Comparison of ENCODE assay signal across 13 cellular contexts in the genomic region with DNA sequence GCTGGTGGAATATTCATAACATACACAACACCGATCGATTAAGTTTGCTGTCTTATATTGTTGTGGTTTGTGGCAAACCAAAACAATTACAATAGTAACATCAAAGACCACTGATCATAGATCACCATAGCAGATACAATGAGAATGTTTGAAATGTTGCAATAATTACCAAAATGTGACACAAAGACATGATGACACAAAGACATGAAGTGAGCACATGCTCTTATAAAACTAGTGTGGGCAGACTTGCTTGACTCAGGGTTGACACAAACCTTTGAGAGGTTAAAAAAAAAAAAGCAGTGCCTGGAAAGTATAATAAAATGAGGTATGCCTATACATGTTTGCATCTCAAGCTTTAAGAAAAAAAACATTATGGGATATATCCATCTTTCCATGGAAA.
A peak's percentile ranks its signal among the peaks of the same experiment; 100 is the strongest.
DNase-seq lines count a peak whose midpoint lies in the region; ATAC-seq lines count a peak whose summit lies in the region.
"Had no signal": no experiment of that assay in that cellular context is flagged by ENCODE, and none has a peak within 500 bp of the region (broad histone marks: within the 10 kb centered on the region; RNA-seq: fewer than 3 reads in every experiment).

No MANE protein-coding gene starts in this region.

- ATAC-seq in activated T-cell treated with anti-CD3 and anti-CD28 coated beads, Interleukin-2, amount 50 U/mL, for 72 hours (replicated peaks in 1 of 2), result peak; percentile 87 to 89
- ATAC-seq in HG03432 (IDR thresholded peaks at IDR 0.05; ENCODE audit: unreplicated experiment) (peak; percentile 32), HG02642 (IDR thresholded peaks at IDR 0.05; ENCODE audit: poor library complexity, unreplicated experiment) (no peak), GM21390 (IDR thresholded peaks at IDR 0.05; ENCODE audit: unreplicated experiment) (no peak)
- peak; percentile 86 for ATAC-seq in stimulated activated effector memory CD8-positive, alpha-beta T cell treated with anti-CD3 and anti-CD28 coated beads, Interleukin-12 subunit alpha, Interleukin-12 subunit beta, amount 100 ng/mL, for 72 hours
- ATAC-seq: gastroesophageal sphincter, pancreas had no signal

- peaks cover 4 to 18% of the 10 kb centered on the region in 2 donors for H3K36me3 Mint-ChIP-seq in activated T-cell treated with anti-CD3 and anti-CD28 coated beads, Interleukin-2, amount 50 U/mL, for 72 hours (ENCODE audit: insufficient read depth in 2 of 2)
- peaks cover 38% of the 10 kb centered on the region for H3K36me3 Mint-ChIP-seq in activated T-helper 1 cell treated with anti-CD3 and anti-CD28 coated beads, Interleukin-12 subunit alpha, Interleukin-12 subunit beta, Interleukin-2, Interleukin-4 antibody, amounts not matched to agents 30 ng/mL and 10 ng/mL and 1 ng/mL, durations not matched to agents 14 hours and 24 hours and 36 hours (ENCODE audit: low read depth)
- peaks cover 33% of the 10 kb centered on the region for H3K36me3 Mint-ChIP-seq in stimulated activated effector memory CD8-positive, alpha-beta T cell treated with anti-CD3 and anti-CD28 coated beads, Interleukin-12 subunit alpha, Interleukin-12 subunit beta, amount 100 ng/mL, for 72 hours

- peak overlapping the region; percentile 47 to 48 for H3K4me3 Mint-ChIP-seq in activated T-cell treated with anti-CD3 and anti-CD28 coated beads, Interleukin-2, amount 50 U/mL, for 72 hours
- no peak overlapping the region for H3K4me3 Mint-ChIP-seq in activated T-helper 1 cell treated with anti-CD3 and anti-CD28 coated beads, Interleukin-12 subunit alpha, Interleukin-12 subunit beta, Interleukin-2, Interleukin-4 antibody, amounts not matched to agents 30 ng/mL and 10 ng/mL and 1 ng/mL, durations not matched to agents 14 hours and 24 hours and 36 hours
- H3K4me3 Mint-ChIP-seq in stimulated activated effector memory CD8-positive, alpha-beta T cell treated with anti-CD3 and anti-CD28 coated beads, Interleukin-12 subunit alpha, Interleukin-12 subunit beta, amount 100 ng/mL, for 72 hours, result no peak overlapping the region
- H3K4me3 Mint-ChIP-seq: HFFc6, mesothelial cell of epicardium had no signal

- peak overlapping the region; percentile 79 for H3K27ac Mint-ChIP-seq in activated T-cell treated with anti-CD3 and anti-CD28 coated beads, Interleukin-2, amount 50 U/mL, for 72 hours
- peak overlapping the region; percentile 59 for H3K27ac Mint-ChIP-seq in activated T-helper 1 cell treated with anti-CD3 and anti-CD28 coated beads, Interleukin-12 subunit alpha, Interleukin-12 subunit beta, Interleukin-2, Interleukin-4 antibody, amounts not matched to agents 30 ng/mL and 10 ng/mL and 1 ng/mL, durations not matched to agents 14 hours and 24 hours and 36 hours
- peak overlapping the region; percentile 56 for H3K27ac Mint-ChIP-seq in stimulated activated effector memory CD8-positive, alpha-beta T cell treated with anti-CD3 and anti-CD28 coated beads, Interleukin-12 subunit alpha, Interleukin-12 subunit beta, amount 100 ng/mL, for 72 hours
- H3K27ac Mint-ChIP-seq: HFFc6 had no signal

- no peaks in the 10 kb centered on the region for H3K9me3 Mint-ChIP-seq in activated T-cell treated with anti-CD3 and anti-CD28 coated beads, Interleukin-2, amount 50 U/mL, for 72 hours
- H3K9me3 Mint-ChIP-seq in activated T-helper 1 cell treated with anti-CD3 and anti-CD28 coated beads, Interleukin-12 subunit alpha, Interleukin-12 subunit beta, Interleukin-2, Interleukin-4 antibody, amounts not matched to agents 30 ng/mL and 10 ng/mL and 1 ng/mL, durations not matched to agents 14 hours and 24 hours and 36 hours, result no peaks in the 10 kb centered on the region
- H3K9me3 Mint-ChIP-seq in stimulated activated effector memory CD8-positive, alpha-beta T cell treated with anti-CD3 and anti-CD28 coated beads, Interleukin-12 subunit alpha, Interleukin-12 subunit beta, amount 100 ng/mL, for 72 hours, result no peaks in the 10 kb centered on the region
- H3K9me3 Mint-ChIP-seq: HFFc6 had no signal

- intact Hi-C loops in activated T-helper 1 cell treated with anti-CD3 and anti-CD28 coated beads, Interleukin-12 subunit alpha, Interleukin-12 subunit beta, Interleukin-2, Interleukin-4 antibody, amounts not matched to agents 30 ng/mL and 10 ng/mL and 1 ng/mL, durations not matched to agents 14 hours and 24 hours and 36 hours (cut with micrococcal nuclease), result loop anchor here (1.0 to 10.0 kb wide), 4 partner anchors 25 to 433 kb away; a partner anchor contains a TSS

- H3K27me3 Mint-ChIP-seq in activated T-cell treated with anti-CD3 and anti-CD28 coated beads, Interleukin-2, amount 50 U/mL, for 72 hours (ENCODE audit: low read depth), result no peaks in the 10 kb centered on the region
- H3K27me3 Mint-ChIP-seq in activated T-helper 1 cell treated with anti-CD3 and anti-CD28 coated beads, Interleukin-12 subunit alpha, Interleukin-12 subunit beta, Interleukin-2, Interleukin-4 antibody, amounts not matched to agents 30 ng/mL and 10 ng/mL and 1 ng/mL, durations not matched to agents 14 hours and 24 hours and 36 hours (ENCODE audit: insufficient read depth), result peaks cover 1% of the 10 kb centered on the region

- H3K4me1 Mint-ChIP-seq in activated T-cell treated with anti-CD3 and anti-CD28 coated beads, Interleukin-2, amount 50 U/mL, for 72 hours (ENCODE audit: low read depth), result peaks cover 46% of the 10 kb centered on the region
- peaks cover 21% of the 10 kb centered on the region for H3K4me1 Mint-ChIP-seq in activated T-helper 1 cell treated with anti-CD3 and anti-CD28 coated beads, Interleukin-12 subunit alpha, Interleukin-12 subunit beta, Interleukin-2, Interleukin-4 antibody, amounts not matched to agents 30 ng/mL and 10 ng/mL and 1 ng/mL, durations not matched to agents 14 hours and 24 hours and 36 hours (ENCODE audit: low read depth)
- peaks cover 11% of the 10 kb centered on the region for H3K4me1 Mint-ChIP-seq in stimulated activated effector memory CD8-positive, alpha-beta T cell treated with anti-CD3 and anti-CD28 coated beads, Interleukin-12 subunit alpha, Interleukin-12 subunit beta, amount 100 ng/mL, for 72 hours

- DNase-seq in activated T-cell treated with anti-CD3 and anti-CD28 coated beads, Interleukin-2, amount 50 U/mL, for 72 hours, result peak in 1 of 2 donors; percentile 23
- DNase-seq in activated T-cell treated with anti-CD3 and anti-CD28 coated beads, Interleukin-2, amount 50 U/mL, for 48 hours, result no peak
- no peak for DNase-seq in activated T-helper 1 cell treated with anti-CD3 and anti-CD28 coated beads, Interleukin-12 subunit alpha, Interleukin-12 subunit beta, Interleukin-2, Interleukin-4 antibody, amounts not matched to agents 30 ng/mL and 10 ng/mL and 1 ng/mL, durations not matched to agents 14 hours and 24 hours and 36 hours (ENCODE audit: low spot score)
- DNase-seq in stimulated activated effector memory CD8-positive, alpha-beta T cell treated with anti-CD3 and anti-CD28 coated beads, Interleukin-12 subunit alpha, Interleukin-12 subunit beta, amount 100 ng/mL, for 72 hours (ENCODE audit: low spot score in 2 of 2), result no peak
- no peak for DNase-seq in A172 (ENCODE audit: low spot score)
- DNase-seq: HFFc6, NCI-H1105, pancreas had no signal

Comparison
In these comparisons a context has a peak if more than half of its experiments do, and no peak if none do; other contexts are left out.
1. ATAC-seq: peak in activated T-cell treated with anti-CD3 and anti-CD28 coated beads, Interleukin-2, amount 50 U/mL, for 72 hours (2 of 2), HG03432 (single experiment) and stimulated activated effector memory CD8-positive, alpha-beta T cell treated with anti-CD3 and anti-CD28 coated beads, Interleukin-12 subunit alpha, Interleukin-12 subunit beta, amount 100 ng/mL, for 72 hours (single experiment); none in HG02642 (single experiment) and GM21390 (single experiment).
2. H3K4me3 Mint-ChIP-seq: peak in activated T-cell treated with anti-CD3 and anti-CD28 coated beads, Interleukin-2, amount 50 U/mL, for 72 hours (2 of 2); none in activated T-helper 1 cell treated with anti-CD3 and anti-CD28 coated beads, Interleukin-12 subunit alpha, Interleukin-12 subunit beta, Interleukin-2, Interleukin-4 antibody, amounts not matched to agents 30 ng/mL and 10 ng/mL and 1 ng/mL, durations not matched to agents 14 hours and 24 hours and 36 hours (single experiment) and stimulated activated effector memory CD8-positive, alpha-beta T cell treated with anti-CD3 and anti-CD28 coated beads, Interleukin-12 subunit alpha, Interleukin-12 subunit beta, amount 100 ng/mL, for 72 hours (single experiment).
3. Peak in every context shown above with its lines, with median percentiles within 50 percentile points of each other: H3K27ac Mint-ChIP-seq.